10 cellular contexts compared by ENCODE assay signal in the genomic region with DNA sequence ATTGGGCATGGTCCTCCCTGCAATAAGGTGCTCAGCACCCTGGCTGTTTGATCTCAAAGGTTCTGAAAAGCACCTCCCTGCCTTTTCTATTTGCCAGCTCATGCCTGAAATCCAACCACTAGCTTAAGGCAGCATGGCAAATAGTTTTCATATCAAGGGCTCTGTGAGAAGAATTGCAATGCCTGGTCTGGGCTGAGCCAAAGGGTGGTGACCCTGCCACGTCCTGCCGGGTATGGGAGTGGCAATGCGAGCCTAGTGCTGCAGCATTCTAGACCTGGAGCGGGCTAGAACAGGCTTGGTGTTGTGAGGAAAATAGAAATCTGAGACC. TPM values are rescaled to one million over a fixed set of nuclear protein-coding genes. Genes with fewer than 3 reads are reported as not detected.
A peak's percentile ranks its signal among the peaks of the same experiment; 100 is the strongest.
DNase-seq lines count a peak whose midpoint lies in the region; ATAC-seq and TF ChIP-seq lines count a peak whose summit lies in the region.
"Had no signal": no experiment of that assay in that cellular context is flagged by ENCODE, and none has a peak within 500 bp of the region (broad histone marks: within the 10 kb centered on the region; RNA-seq: fewer than 3 reads in every experiment).

No MANE protein-coding gene starts in this region.

- ATAC-seq in Right ventricle myocardium inferior (peak; percentile 51), HG03139 (IDR thresholded peaks at IDR 0.05; ENCODE audit: unreplicated experiment) (no peak), GM21528 (IDR thresholded peaks at IDR 0.05; ENCODE audit: low FRiP score, unreplicated experiment) (no peak), HG03442 (IDR thresholded peaks at IDR 0.05; ENCODE audit: unreplicated experiment) (no peak)

- H3K4me1 ChIP-seq in right atrium auricular region (peaks cover 0 to 32% of the 10 kb centered on the region in 2 donors), mucosa of stomach (ENCODE audit: control insufficient read depth, insufficient read depth, low read length) (peaks cover 48% of the 10 kb centered on the region), GM23248 (ENCODE audit: insufficient read depth) (peaks cover 27% of the 10 kb centered on the region)

- WGBS in GM23248 (ENCODE audit: low coverage in 1 of 2, low lambda C conversion rate in 2 of 2, missing lambda C conversion rate in 2 of 2), 2 experiments = 68 to 73% methylated on average over 4 of the region's 4 CpGs

- no peak overlapping the region for H3K27ac ChIP-seq in right atrium auricular region
- H3K27ac ChIP-seq in epithelial cell of prostate = peak overlapping the region; percentile 99
- no peak overlapping the region for H3K27ac ChIP-seq in GM23248
- H3K27ac ChIP-seq: VCaP had no signal

- H3K36me3 ChIP-seq in right atrium auricular region (no peaks in the 10 kb centered on the region), mucosa of stomach (ENCODE audit: control insufficient read depth, insufficient read depth, low read length) (no peaks in the 10 kb centered on the region), GM23248 (ENCODE audit: low read depth) (no peaks in the 10 kb centered on the region)

- H4K20me1 ChIP-seq in GM23248 (ENCODE audit: insufficient read depth) = no peaks in the 10 kb centered on the region

- H3K9me2 ChIP-seq in GM23248 (ENCODE audit: insufficient read depth) = no peaks in the 10 kb centered on the region

- in situ Hi-C loops in GM23248 (cut with MboI) = no loop called here

- H3K27me3 ChIP-seq in right atrium auricular region = no peaks in the 10 kb centered on the region
- H3K27me3 ChIP-seq in mucosa of stomach (ENCODE audit: control insufficient read depth, insufficient read depth, low read length) = no peaks in the 10 kb centered on the region
- H3K27me3 ChIP-seq in GM23248 (replicated peaks; ENCODE audit: insufficient read depth) = no peaks in the 10 kb centered on the region

- no peak for TF ChIP-seq CTCF in right atrium auricular region (IDR thresholded peaks at IDR 0.05)

- no peaks in the 10 kb centered on the region for H3K79me2 ChIP-seq in GM23248 (ENCODE audit: insufficient read depth)

- intact Hi-C loops in Right ventricle myocardium inferior (cut with DNase I) = no loop called here

- H3K4me3 ChIP-seq in right atrium auricular region (no peak overlapping the region), mucosa of stomach (ENCODE audit: low read length) (peak overlapping the region; percentile 9), GM23248 (no peak overlapping the region)

- no peak for DNase-seq in Right ventricle myocardium inferior (ENCODE audit: missing footprints)
- no peak for DNase-seq in right atrium auricular region (ENCODE audit: low spot score)
- no peak for DNase-seq in epithelial cell of prostate (ENCODE audit: low read depth, low spot score)
- no peak for DNase-seq in GM23248
- DNase-seq: NCI-H774 had no signal

- H3K9ac ChIP-seq in mucosa of stomach (ENCODE audit: low read length) (peak overlapping the region; percentile 91), GM23248 (no peak overlapping the region)

- H3K9me3 ChIP-seq in right atrium auricular region (no peaks in the 10 kb centered on the region), mucosa of stomach (ENCODE audit: control insufficient read depth, low read length) (no peaks in the 10 kb centered on the region), GM23248 (ENCODE audit: low read depth) (no peaks in the 10 kb centered on the region)

- no peak overlapping the region for H2AFZ ChIP-seq in GM23248

- peaks cover 11% of the 10 kb centered on the region for H3F3A ChIP-seq in GM23248 (ENCODE audit: insufficient read depth)

- no peak overlapping the region for H3K4me2 ChIP-seq in GM23248 (ENCODE audit: unreplicated experiment)

RNA-seq across cellular contexts. Expression of a gene that starts 2.3 kb away (rescaled TPM):
- 0.46 TPM for total RNA-seq in Right ventricle myocardium inferior
- total RNA-seq in right atrium auricular region = 10 to 100 TPM in 1 of 2 donors, 1 to 10 TPM in 1; 2.7 to 18.7 TPM
- 0.76 TPM in 1 of 2 replicates, not detected in the other for total RNA-seq in GM23248 (2014; rRNA removed; shearing (Covaris generic))
- 0.25 and 0.59 TPM in 2 replicates for polyA plus RNA-seq in GM23248 (2016; fragmentation: Nextera tagmentation; extraction: Ambion mirVana)

RNA-seq across cellular contexts. Expression of a gene that starts 6.3 kb away (rescaled TPM):
- 34.3 TPM for total RNA-seq in Right ventricle myocardium inferior
- 10 to 100 TPM; 63.6 to 72.1 TPM for total RNA-seq in right atrium auricular region
- total RNA-seq in GM23248 (2014; rRNA removed; shearing (Covaris generic)) = 147 TPM in 2 replicates
- polyA plus RNA-seq in GM23248 (2016; fragmentation: Nextera tagmentation; extraction: Ambion mirVana) = 113 and 117 TPM in 2 replicates

RNA-seq across cellular contexts. Expression of a gene that starts 35.8 kb away (rescaled TPM):
- total RNA-seq in Right ventricle myocardium inferior (59.8 TPM), right atrium auricular region (100 to 1,000 TPM in 1 of 2 donors, 10 to 100 TPM in 1; 62.9 to 176 TPM)
- 247 and 343 TPM in 2 replicates for total RNA-seq in GM23248 (2014; rRNA removed; shearing (Covaris generic))
- polyA plus RNA-seq in GM23248 (2016; fragmentation: Nextera tagmentation; extraction: Ambion mirVana) = 183 and 197 TPM in 2 replicates
